Comparison of ENCODE assay signal across 7 cellular contexts in genomic region chrX:48214341-48214740, GRCh38. TPM values are rescaled to one million over a fixed set of nuclear protein-coding genes. Genes with fewer than 3 reads are reported as not detected.
"Had no signal": no experiment of that assay in that cellular context is flagged by ENCODE, and none has a peak within 500 bp of the region (broad histone marks: within the 10 kb centered on the region; RNA-seq: fewer than 3 reads in every experiment).

No MANE protein-coding gene starts in this region.

RNA-seq across cellular contexts. Expression of gene SSX5, which starts 17.7 kb away (rescaled TPM):
- total RNA-seq: GM23338, H1, H9, HepG2, HFFc6, HT1080 had no signal
- polyA plus RNA-seq: GM23338, H1, HepG2, IgD-negative memory B cell had no signal

RNA-seq across cellular contexts. Expression of gene SSX1, which starts 40.9 kb away (rescaled TPM):
- total RNA-seq: GM23338, H1, H9, HepG2, HFFc6 had no signal
- polyA plus RNA-seq: GM23338, HepG2, IgD-negative memory B cell had no signal
